1 cellular context compared by ENCODE assay signal in genomic region chr10:72081772-72082590, GRCh38.
TF ChIP-seq lines count a peak whose summit lies in the region.

No MANE protein-coding gene starts in this region.

TF ChIP-seq in HepG2, 621 proteins besides CTCF, POLR2A, EP300 and RAD21 (continued from another document):
- TF ChIP-seq ZKSCAN1 (IDR thresholded peaks at IDR 0.05; ENCODE audit: low read length): peak; percentile 75; the same call in 1 of the 2 replicates
